Comparison of ENCODE assay signal across 1 cellular context in the genomic region with DNA sequence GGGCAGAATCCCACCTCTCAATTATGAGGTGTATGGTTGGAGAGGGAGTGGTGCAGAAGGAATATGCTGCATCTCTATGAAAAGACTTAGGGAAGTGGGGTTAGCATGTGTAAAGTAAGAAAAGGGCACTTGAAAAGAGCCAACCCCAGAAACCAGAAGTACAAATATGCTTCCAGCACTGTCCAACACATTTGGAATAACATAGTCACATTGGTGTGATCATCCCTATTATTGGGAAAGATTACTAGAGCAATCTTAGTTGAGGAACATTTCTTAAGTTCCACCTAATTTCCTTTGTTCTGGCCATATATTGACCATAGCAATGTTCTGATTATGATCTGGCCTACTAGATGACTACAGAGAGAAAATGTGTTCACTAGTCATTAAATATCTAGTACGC.
TF ChIP-seq lines count a peak whose summit lies in the region.

No MANE protein-coding gene starts in this region.

TF ChIP-seq in endothelial cell of umbilical vein, 7 proteins besides CTCF, POLR2A, EP300 and RAD21:
- TF ChIP-seq POLR2AphosphoS5 (IDR thresholded peaks at IDR 0.05; ENCODE audit: insufficient read depth, low read depth, low read length) (no peak), JUN (IDR thresholded peaks at IDR 0.05; ENCODE audit: borderline replicate concordance, insufficient read depth, insufficient read length, low read depth) (no peak), GATA2 (IDR thresholded peaks at IDR 0.05; ENCODE audit: insufficient read depth, insufficient read length, low read depth, low read length) (no peak), MYC (IDR thresholded peaks at IDR 0.05; ENCODE audit: low read depth, low read length) (no peak), FOS (IDR thresholded peaks at IDR 0.05; ENCODE audit: borderline replicate concordance, insufficient read depth, low read length) (no peak), EZH2 (IDR thresholded peaks at IDR 0.05; ENCODE audit: borderline replicate concordance, low read depth, low read length, severe bottlenecking) (no peak)
- TF ChIP-seq, protein P1, sequence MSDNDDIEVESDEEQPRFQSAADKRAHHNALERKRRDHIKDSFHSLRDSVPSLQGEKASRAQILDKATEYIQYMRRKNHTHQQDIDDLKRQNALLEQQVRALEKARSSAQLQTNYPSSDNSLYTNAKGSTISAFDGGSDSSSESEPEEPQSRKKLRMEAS (IDR thresholded peaks at IDR 0.05; ENCODE audit: insufficient read depth, insufficient read length) = no peak
TF ChIP-seq in endothelial cell of umbilical vein: peak in this region for 0.
